20 cellular contexts compared by ENCODE assay signal in genomic region chr3:40294434-40294833, GRCh38. TPM values are rescaled to one million over a fixed set of nuclear protein-coding genes. Genes with fewer than 3 reads are reported as not detected.
DNase-seq lines count a peak whose midpoint lies in the region; ATAC-seq and TF ChIP-seq lines count a peak whose summit lies in the region.
"Had no signal": no experiment of that assay in that cellular context is flagged by ENCODE, and none has a peak within 500 bp of the region (broad histone marks: within the 10 kb centered on the region; RNA-seq: fewer than 3 reads in every experiment).

No MANE protein-coding gene starts in this region.

- no peak for ATAC-seq in heart left ventricle
- ATAC-seq in SK-N-SH treated with all-trans-retinoic acid at 6 μM for 48 hours: no peak; the same call in 2 of the 3 replicates
- no peak for ATAC-seq in left colon
- ATAC-seq: A549 had no signal

- H3K4me1 ChIP-seq in left ventricle myocardium inferior (peaks cover 44% of the 10 kb centered on the region), heart left ventricle (peaks cover 0 to 39% (median 10%) of the 10 kb centered on the region in 12 donors), BE2C (no peaks in the 10 kb centered on the region; the same call in 1 of the 2 replicates)
- H3K4me1 ChIP-seq: A549 had no signal

- H3K27ac ChIP-seq in left ventricle myocardium inferior (replicated peaks) (peak overlapping the region; percentile 89), heart left ventricle (peak overlapping the region in 4 of 12 donors; percentile 6 to 85 (median 28))
- H3K27ac ChIP-seq: A549, GM23248 had no signal

- H3K27me3 ChIP-seq in left ventricle myocardium inferior (ENCODE audit: low read depth) (no peaks in the 10 kb centered on the region), heart left ventricle (no peaks in the 10 kb centered on the region), BE2C (no peaks in the 10 kb centered on the region)

- intact Hi-C loops in left ventricle myocardium inferior (cut with micrococcal nuclease) (no loop called here), heart left ventricle (cut with DNase I) (loop anchor here in 3 of 10 donors (5.0 kb wide), 1 partner anchor 47 kb away; no protein-coding TSS in a partner anchor), left colon (cut with DNase I, micrococcal nuclease) (no loop called here)

- TF ChIP-seq CTCF in left ventricle myocardium inferior (IDR thresholded peaks at IDR 0.05; ENCODE audit: borderline replicate concordance) (no peak), heart left ventricle (IDR thresholded peaks at IDR 0.05) (no peak), BE2C (IDR thresholded peaks at IDR 0.05; ENCODE audit: low read depth, low read length) (no peak)

- H3K36me3 ChIP-seq in left ventricle myocardium inferior (peaks cover 5% of the 10 kb centered on the region), heart left ventricle (peaks cover 0 to 21% (median 0%) of the 10 kb centered on the region in 9 donors), BE2C (no peaks in the 10 kb centered on the region)

- WGBS in heart left ventricle, 4 donors: 90 to 100% (median 96%) methylated on average over 1 of the region's 1 CpG

- H3K9me3 ChIP-seq in left ventricle myocardium inferior (replicated peaks): no peaks in the 10 kb centered on the region
- no peaks in the 10 kb centered on the region for H3K9me3 ChIP-seq in heart left ventricle
- no peaks in the 10 kb centered on the region for H3K9me3 ChIP-seq in BE2C
- H3K9me3 ChIP-seq: A549 had no signal

- no peak overlapping the region for H3K4me3 ChIP-seq in left ventricle myocardium inferior
- H3K4me3 ChIP-seq in heart left ventricle: no peak overlapping the region
- no peak overlapping the region for H3K4me3 ChIP-seq in BE2C (ENCODE audit: low read depth, low read length)
- H3K4me3 ChIP-seq: A549, GM23248 had no signal

- DNase-seq in left ventricle myocardium inferior (no peak), heart left ventricle (no peak), BE2C (peak; percentile 44), left colon (no peak)
- no peak for DNase-seq in activated CD4-positive, alpha-beta T cell treated with anti-CD3 and anti-CD28 coated beads, Interleukin-2, amount 50 U/mL, for 4 hours
- DNase-seq: 8988T; ACHN; AML-193; C1 segment of cervical spinal cord; Calu3; CD4-positive, alpha-beta memory T cell; COR-L47; DMS53; DMS79 treated with DMSO at 0.1 percent for 48 hours; GF-D8; GM23248; H7; HCEC 1CT had no signal

- TF ChIP-seq POLR2A in heart left ventricle (IDR thresholded peaks at IDR 0.05): no peak

TF ChIP-seq in SK-N-SH treated with all-trans-retinoic acid at 6 μM for 48 hours, 23 proteins besides CTCF, POLR2A, EP300 and RAD21:
- no peak for TF ChIP-seq PPARA (CRISPR knock-in tag; IDR thresholded peaks at IDR 0.05; ENCODE audit: borderline replicate concordance)
- no peak for TF ChIP-seq CSDC2 (CRISPR knock-in tag; IDR thresholded peaks at IDR 0.05)
- TF ChIP-seq ZNF70 (CRISPR knock-in tag; IDR thresholded peaks at IDR 0.05): no peak
- TF ChIP-seq TCF4 (CRISPR knock-in tag; IDR thresholded peaks at IDR 0.05; ENCODE audit: borderline replicate concordance): peak; percentile 64; the same call in 1 of the 2 replicates
- TF ChIP-seq ZNF8 (CRISPR knock-in tag; IDR thresholded peaks at IDR 0.05): no peak
- peak; percentile 33; the same call in 1 of the 2 replicates for TF ChIP-seq TSHZ2 (CRISPR knock-in tag; IDR thresholded peaks at IDR 0.05)

RNA-seq across cellular contexts. Expression of gene EIF1B, which starts 15.1 kb away (rescaled TPM):
- total RNA-seq in left ventricle myocardium inferior (416 TPM), heart left ventricle (100 to 1,000 TPM in 7 of 9 donors, 10 to 100 TPM in 2; 64.0 to 357 (median 289) TPM), left colon (10 to 100 TPM; 39.6 to 49.2 TPM)
- polyA plus RNA-seq in heart left ventricle: 100 to 1,000 TPM; 170 to 590 TPM
- 29.7 TPM for polyA plus RNA-seq in BE2C (2012; ENCODE audit: insufficient read depth, insufficient read length, low read depth)
